ENCODE assay signal across 8 cellular contexts in genomic region chr9:124868511-124869465, GRCh38. TPM values are rescaled to one million over a fixed set of nuclear protein-coding genes. Genes with fewer than 3 reads are reported as not detected.
DNase-seq lines count a peak whose midpoint lies in the region; ATAC-seq, FAIRE-seq and TF ChIP-seq lines count a peak whose summit lies in the region.

No MANE protein-coding gene starts in this region.

- ATAC-seq in HG02759 (IDR thresholded peaks at IDR 0.05; ENCODE audit: unreplicated experiment): peak; percentile 74
- peak; percentile 95 for ATAC-seq in aorta (ENCODE audit: low FRiP score)

- H2AFZ ChIP-seq in astrocyte (ENCODE audit: low read depth, low read length): peak overlapping the region; percentile 78

- no peaks in the 10 kb centered on the region for H3K27me3 ChIP-seq in astrocyte (ENCODE audit: insufficient read depth, low read length)
- H3K27me3 ChIP-seq in aorta (ENCODE audit: control insufficient read depth in 1 of 2, insufficient read depth in 2 of 2, low read length in 1 of 2): no peaks in the 10 kb centered on the region

- H3K4me2 ChIP-seq in astrocyte (ENCODE audit: low read length): peak overlapping the region; percentile 96

- peaks cover 4% of the 10 kb centered on the region for H3K36me3 Mint-ChIP-seq in astrocyte (ENCODE audit: low read depth, unreplicated experiment)

- peaks cover 66% of the 10 kb centered on the region for H3K79me2 ChIP-seq in astrocyte (ENCODE audit: insufficient read depth, low read length)

- FAIRE-seq in astrocyte (lab: Jason Lieb, UNC): no peak

- H3K27ac ChIP-seq in astrocyte (ENCODE audit: low read depth, low read length) (peak overlapping the region; percentile 96), aorta (ENCODE audit: low read depth in 1 of 2, low read length in 2 of 2) (peak overlapping the region; percentile 62 to 64)

- peak; percentile 95 for DNase-seq in GM13976 (ENCODE audit: low spot score)
- peak; percentile 77 to 92 (median 91) for DNase-seq in NCI-H1417 (lab: John Stamatoyannopoulos, UW)
- peak; percentile 87 for DNase-seq in T-helper 22 cell (ENCODE audit: low read depth)
- peak; percentile 52 for DNase-seq in astrocyte (ENCODE audit: low read depth)
- peak; percentile 97 for DNase-seq in hepatic stellate cell (ENCODE audit: low spot score)
- DNase-seq in retina: peak; percentile 94
- peak; percentile 91 to 96 for DNase-seq in aorta

- no peaks in the 10 kb centered on the region for H3K9me3 Mint-ChIP-seq in astrocyte (ENCODE audit: unreplicated experiment)

- in situ Hi-C loops in GM13976 (cut with MboI; ENCODE audit: low sequenced_read_pairs, unreplicated experiment): loop anchor here (25.0 kb wide), 1 partner anchor 494 kb away; no protein-coding TSS in a partner anchor

- H3K27me3 Mint-ChIP-seq in astrocyte (ENCODE audit: low read depth, unreplicated experiment): no peaks in the 10 kb centered on the region

- H3K36me3 ChIP-seq in astrocyte (ENCODE audit: insufficient read depth, low read length) (peaks cover 3% of the 10 kb centered on the region), aorta (ENCODE audit: control insufficient read depth in 1 of 2, insufficient read depth in 2 of 2, low read length in 1 of 2) (no peaks in the 10 kb centered on the region)

- peak overlapping the region; percentile 98 for H3K27ac Mint-ChIP-seq in astrocyte (ENCODE audit: unreplicated experiment)

- H3K4me3 Mint-ChIP-seq in astrocyte (ENCODE audit: unreplicated experiment): peak overlapping the region; percentile 99

- peaks cover 39% of the 10 kb centered on the region for H4K20me1 ChIP-seq in astrocyte (ENCODE audit: insufficient read depth, low read length)

- peak overlapping the region; percentile 99 for H3K9ac ChIP-seq in astrocyte (ENCODE audit: low read length)

- H3K4me3 ChIP-seq in astrocyte (ENCODE audit: insufficient read depth, low read depth, low read length): peak overlapping the region; percentile 94
- peak overlapping the region; percentile 64 to 94 for H3K4me3 ChIP-seq in aorta (ENCODE audit: low read length in 2 of 2)

- H3K4me1 Mint-ChIP-seq in astrocyte (ENCODE audit: low read depth, unreplicated experiment): peaks cover 29% of the 10 kb centered on the region

- intact Hi-C loops in aorta (cut with DNase I): no loop called here

- 0% methylated on average over 83 to 101 of the region's 101 CpGs for WGBS in aorta, 2 donors

- TF ChIP-seq CTCF in GM13976 (IDR thresholded peaks at IDR 0.05; ENCODE audit: borderline replicate concordance, control extremely low read depth, extremely low read depth, insufficient read depth, missing control alignments) (no peak), astrocyte (IDR thresholded peaks at IDR 0.05; ENCODE audit: insufficient read depth, low read depth, low read length) (no peak)

- H3K9me3 ChIP-seq in astrocyte (ENCODE audit: insufficient read depth, low read depth, low read length) (no peaks in the 10 kb centered on the region), aorta (ENCODE audit: control insufficient read depth, low read length) (no peaks in the 10 kb centered on the region)

- H3K4me1 ChIP-seq in astrocyte (ENCODE audit: insufficient read depth, low read length) (peaks cover 24% of the 10 kb centered on the region), aorta (ENCODE audit: control insufficient read depth in 1 of 2, insufficient read depth in 2 of 2, low read length in 2 of 2) (no peaks in the 10 kb centered on the region)

RNA-seq across cellular contexts. Expression of gene ARPC5L, which starts 6.9 kb away (rescaled TPM):
- total RNA-seq in astrocyte: 56.0 and 57.0 TPM in 2 replicates
- 10 to 100 TPM; 22.7 to 24.4 TPM for total RNA-seq in aorta
- polyA plus RNA-seq in aorta: 10 to 100 TPM; 27.4 to 29.8 TPM

RNA-seq across cellular contexts. Expression of gene RPL35, which starts 7.0 kb away (rescaled TPM):
- 1,209 and 1,259 TPM in 2 replicates for total RNA-seq in astrocyte
- total RNA-seq in aorta: 100 to 1,000 TPM; 806 to 812 TPM
- 1,000 to 10,000 TPM; 3,301 to 6,282 TPM for polyA plus RNA-seq in aorta

RNA-seq across cellular contexts. Expression of gene WDR38, which starts 15.5 kb away (rescaled TPM):
- total RNA-seq in astrocyte: not detected in 2 replicates
- total RNA-seq in aorta: not detected
- polyA plus RNA-seq in aorta: under 1 TPM; 0.74 to 0.75 TPM

Comparison
In these comparisons a context has a peak if more than half of its experiments do, and no peak if none do; other contexts are left out.
1. Peak in every context shown above with its lines: DNase-seq, ATAC-seq, H3K4me3 ChIP-seq and H3K27ac ChIP-seq.